ENCODE assay signal across 8 cellular contexts in the genomic region with DNA sequence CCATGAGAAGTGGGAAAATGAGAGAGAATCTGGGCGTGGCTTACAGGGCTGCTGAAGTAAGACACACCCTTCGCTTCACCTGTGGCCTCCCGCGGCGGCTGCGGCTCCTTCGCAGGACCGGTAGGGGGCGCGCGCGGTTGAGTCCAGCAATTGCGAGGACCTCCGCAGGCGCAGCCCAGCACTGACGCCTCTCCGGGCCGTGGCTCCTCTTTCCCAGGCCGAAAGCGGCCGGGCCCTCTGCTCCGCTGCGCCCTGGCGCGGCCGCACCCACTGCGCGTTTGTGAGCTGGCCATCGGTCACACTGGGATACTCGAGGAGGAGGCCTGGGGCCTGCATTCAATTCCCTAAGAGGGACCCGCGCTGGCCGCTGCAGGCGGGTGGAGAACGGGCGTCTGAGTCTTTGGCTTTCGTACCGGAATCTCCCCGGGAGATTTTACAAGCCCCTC. TPM values are rescaled to one million over a fixed set of nuclear protein-coding genes. Genes with fewer than 3 reads are reported as not detected.
A peak's percentile ranks its signal among the peaks of the same experiment; 100 is the strongest.
DNase-seq lines count a peak whose midpoint lies in the region; ATAC-seq, FAIRE-seq and TF ChIP-seq lines count a peak whose summit lies in the region.

A gene (minus strand): TSS at position 215 of the 446 bp plus-strand sequence. CDS start 13,940 bp downstream, outside the sequence.

- H3K36me3 Mint-ChIP-seq in activated naive CD4-positive, alpha-beta T cell treated with anti-CD3 and anti-CD28 coated beads, Interleukin-2, amount 50 U/mL, for 72 hours = no peaks in the 10 kb centered on the region
- no peaks in the 10 kb centered on the region for H3K36me3 Mint-ChIP-seq in glutamatergic neuron (ENCODE audit: unreplicated experiment)

- H2AFZ ChIP-seq in osteoblast (ENCODE audit: low read length) = peak within 1 kb of the TSS; percentile 98

- H3K79me2 ChIP-seq in osteoblast (ENCODE audit: insufficient read depth, low read length) = no peaks in the 10 kb centered on the region

- H3K4me3 ChIP-seq in osteoblast (ENCODE audit: insufficient read depth, low read length) = peak within 1 kb of the TSS; percentile 76

- FAIRE-seq in D721Med (lab: Jason Lieb, UNC) = no peak

- in situ Hi-C loops in SK-MEL-5 (cut with HindIII; ENCODE audit: low pct_unique_long_range_greater_than_20kb, low sequenced_read_pairs) = no loop called here

- H3K27ac Mint-ChIP-seq in activated naive CD4-positive, alpha-beta T cell treated with anti-CD3 and anti-CD28 coated beads, Interleukin-2, amount 50 U/mL, for 72 hours = peak within 1 kb of the TSS in 1 of 2 donors; percentile 40
- peak within 1 kb of the TSS; percentile 70 for H3K27ac Mint-ChIP-seq in glutamatergic neuron (ENCODE audit: unreplicated experiment)

- no peaks in the 10 kb centered on the region for H3K9me3 ChIP-seq in osteoblast (ENCODE audit: low read depth, low read length)

- H3K4me2 ChIP-seq in osteoblast (ENCODE audit: insufficient read depth, low read length) = peak within 1 kb of the TSS; percentile 93

- H3K27me3 Mint-ChIP-seq in glutamatergic neuron (ENCODE audit: unreplicated experiment) = no peaks in the 10 kb centered on the region

- peak; percentile 99 for ATAC-seq in GM21447 (IDR thresholded peaks at IDR 0.05; ENCODE audit: unreplicated experiment)
- peak; percentile 100 for ATAC-seq in activated naive CD4-positive, alpha-beta T cell treated with anti-CD3 and anti-CD28 coated beads, Interleukin-2, amount 50 U/mL, for 72 hours

- no peaks in the 10 kb centered on the region for H3K27me3 ChIP-seq in osteoblast (ENCODE audit: insufficient read depth, low read length)

- no peaks in the 10 kb centered on the region for H3K9me3 Mint-ChIP-seq in activated naive CD4-positive, alpha-beta T cell treated with anti-CD3 and anti-CD28 coated beads, Interleukin-2, amount 50 U/mL, for 72 hours
- peaks cover 2% of the 10 kb centered on the region for H3K9me3 Mint-ChIP-seq in glutamatergic neuron (ENCODE audit: unreplicated experiment)

- H3K4me1 Mint-ChIP-seq in glutamatergic neuron (ENCODE audit: low read depth, unreplicated experiment) = no peaks in the 10 kb centered on the region

- H3K4me3 Mint-ChIP-seq in glutamatergic neuron (ENCODE audit: unreplicated experiment) = peak within 1 kb of the TSS; percentile 81

- H3K27ac ChIP-seq in osteoblast (ENCODE audit: low read depth, low read length) (peak within 1 kb of the TSS; percentile 64), temporal lobe (ENCODE audit: low read depth, low read length) (peak within 1 kb of the TSS; percentile 81)

- peak; percentile 87 for TF ChIP-seq CTCF in D721Med (IDR thresholded peaks at IDR 0.05; ENCODE audit: insufficient read depth, missing control alignments)
- peak; percentile 97 for TF ChIP-seq CTCF in glutamatergic neuron (IDR thresholded peaks at IDR 0.05; ENCODE audit: partially characterized antibody, unreplicated experiment)
- TF ChIP-seq CTCF in osteoblast (IDR thresholded peaks at IDR 0.05; ENCODE audit: extremely low read depth, low read depth, low read length) = peak; percentile 93

- H3K4me1 ChIP-seq in osteoblast (ENCODE audit: insufficient read depth, low read length) = peaks cover 10% of the 10 kb centered on the region

- H3K36me3 ChIP-seq in osteoblast (ENCODE audit: insufficient read depth, low read length) = no peaks in the 10 kb centered on the region

- peak; percentile 65 for DNase-seq in D721Med (ENCODE audit: insufficient read length, low spot score)
- DNase-seq in HuH-7 (ENCODE audit: low spot score) = peak; percentile 83
- peak; percentile 78 for DNase-seq in SK-MEL-5 (ENCODE audit: low read depth, low spot score)
- peak; percentile 92 to 99 for DNase-seq in activated naive CD4-positive, alpha-beta T cell treated with anti-CD3 and anti-CD28 coated beads, Interleukin-2, amount 50 U/mL, for 72 hours (ENCODE audit: low spot score in 2 of 2)
- DNase-seq in glutamatergic neuron = peak; percentile 93
- DNase-seq in osteoblast (ENCODE audit: insufficient read length, low spot score, missing footprints) = peak; percentile 97

- H4K20me1 ChIP-seq in osteoblast (ENCODE audit: insufficient read depth, low read length) = no peaks in the 10 kb centered on the region

RNA-seq across cellular contexts. Expression of the gene that starts here (rescaled TPM):
- total RNA-seq in SK-MEL-5 (2014; rRNA removed; shearing (Covaris generic)) = not detected in 2 replicates
- 0.14 TPM in 1 of 2 replicates, not detected in the other for polyA plus RNA-seq in SK-MEL-5 (2015; cell fraction: cytosol; rRNA removed)
- not detected in 2 replicates for polyA plus RNA-seq in SK-MEL-5 (2015; cell fraction: nucleus; rRNA removed)
- total RNA-seq in activated naive CD4-positive, alpha-beta T cell treated with anti-CD3 and anti-CD28 coated beads, Interleukin-2, amount 50 U/mL, for 72 hours = not detected
- 0.15 TPM for total RNA-seq in glutamatergic neuron (ENCODE audit: unreplicated experiment)
- total RNA-seq in osteoblast = 0.29 and 0.36 TPM in 2 replicates
- 0.74 TPM for total RNA-seq in temporal lobe

Comparison
In these comparisons a context has a peak if more than half of its experiments do, and no peak if none do; other contexts are left out.
1. Peak in every context shown above with its lines: DNase-seq, ATAC-seq, H3K4me3 ChIP-seq and H3K27ac ChIP-seq.
2. Peak in DNase-seq in SK-MEL-5; RNA of the gene not detected or under 1 TPM.
3. Peak in DNase-seq and ATAC-seq in activated naive CD4-positive, alpha-beta T cell treated with anti-CD3 and anti-CD28 coated beads, Interleukin-2, amount 50 U/mL, for 72 hours; RNA of the gene not detected or under 1 TPM.
4. Peak in DNase-seq in glutamatergic neuron; RNA of the gene not detected or under 1 TPM.
5. Peak in DNase-seq, H3K4me3 ChIP-seq, H3K27ac ChIP-seq and H3K4me2 ChIP-seq in osteoblast; RNA of the gene not detected or under 1 TPM.